ENCODE assay signal across 9 cellular contexts in the genomic region with DNA sequence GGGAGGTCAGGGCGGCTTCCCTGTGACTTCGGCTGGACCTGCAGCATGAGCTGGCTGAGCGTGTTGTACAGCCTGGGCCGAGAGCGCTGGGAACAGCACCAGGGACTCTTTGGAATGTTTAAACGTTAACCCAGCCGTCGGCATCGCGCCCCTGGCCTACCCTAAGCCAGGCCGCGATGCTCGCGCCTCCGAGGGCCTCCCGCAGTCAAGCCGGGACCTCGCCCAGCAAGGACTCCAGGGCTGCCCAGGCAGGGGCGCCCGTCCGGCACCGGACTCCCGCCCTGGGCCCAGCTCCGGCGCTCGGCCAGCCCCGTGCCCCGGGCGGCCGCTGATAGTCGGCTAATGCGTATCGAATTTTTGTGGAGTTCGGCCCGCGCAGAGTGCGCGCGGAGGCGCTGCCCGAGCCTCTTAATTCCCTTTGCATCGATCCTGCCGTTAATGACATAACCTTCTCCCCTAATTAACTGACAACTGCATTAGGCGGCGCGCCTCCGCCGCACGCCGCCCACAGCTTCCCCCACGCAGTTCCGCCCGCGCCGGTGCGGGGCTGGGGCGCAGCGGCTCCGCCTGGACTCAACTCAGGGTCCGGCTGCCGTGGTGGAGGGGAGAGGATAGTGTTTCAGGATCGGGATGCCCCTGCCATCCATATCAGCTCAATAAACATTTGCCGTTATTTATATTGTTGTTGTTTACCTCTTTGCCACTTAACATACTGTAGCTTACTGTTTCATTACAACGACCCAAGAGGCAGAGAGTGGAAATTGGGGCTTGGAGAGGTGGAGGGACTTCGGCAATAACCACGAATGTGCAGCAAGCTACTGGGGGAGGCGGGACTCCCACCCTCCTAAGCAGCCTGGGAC. TPM values are rescaled to one million over a fixed set of nuclear protein-coding genes. Genes with fewer than 3 reads are reported as not detected.
DNase-seq lines count a peak whose midpoint lies in the region; ATAC-seq, FAIRE-seq and TF ChIP-seq lines count a peak whose summit lies in the region.
"Had no signal": no experiment of that assay in that cellular context is flagged by ENCODE, and none has a peak within 500 bp of the region (broad histone marks: within the 10 kb centered on the region; RNA-seq: fewer than 3 reads in every experiment).

No MANE protein-coding gene starts in this region.

- DNase-seq in EL (peak; percentile 45), NOMO-1 treated with DMSO at 0.1 percent for 48 hours (lab: John Stamatoyannopoulos, UW; ENCODE audit: unreplicated experiment) (peak; percentile 51), lung microvascular endothelial cell (ENCODE audit: low read depth in 2 of 2) (peak; percentile 27 to 52), transverse colon (no peak), GM19239 (ENCODE audit: insufficient read length, low spot score) (no peak), SKM-1 (lab: John Stamatoyannopoulos, UW; ENCODE audit: unreplicated experiment) (no peak)

- ATAC-seq in GM19324 (IDR thresholded peaks at IDR 0.05; ENCODE audit: low FRiP score, unreplicated experiment): no peak

- 8 to 9% methylated on average over 65 to 66 of the region's 67 CpGs for WGBS in ectodermal cell, 2 experiments
- WGBS in transverse colon (ENCODE audit: low coverage in 1 of 2), 2 donors: 0 to 8% methylated on average over 10 to 63 of the region's 67 CpGs

- H3K27ac ChIP-seq in ectodermal cell (ENCODE audit: insufficient read depth, low read depth, low read length, poor library complexity, severe bottlenecking): no peak overlapping the region
- H3K27ac ChIP-seq in transverse colon: peak overlapping the region in 2 of 4 donors; percentile 16 to 18

- TF ChIP-seq POLR2A in transverse colon (IDR thresholded peaks at IDR 0.05): no peak

- TF ChIP-seq CTCF in transverse colon (IDR thresholded peaks at IDR 0.05): no peak

- in situ Hi-C loops in transverse colon (cut with MboI; ENCODE audit: low pct_ligation_motif_present in 1 of 4, low pct_unique_long_range_greater_than_20kb in 1 of 4, low sequenced_read_pairs in 3 of 4): no loop called here

- H3K4me1 ChIP-seq in ectodermal cell (ENCODE audit: control insufficient read depth, insufficient read depth, low read length) (peaks cover 28% of the 10 kb centered on the region), transverse colon (peaks cover 0 to 11% (median 8%) of the 10 kb centered on the region in 4 donors)

- FAIRE-seq in GM19239 (lab: Jason Lieb, UNC): no peak

- H3K36me3 ChIP-seq in ectodermal cell (ENCODE audit: control insufficient read depth, insufficient read depth, low read length) (no peaks in the 10 kb centered on the region), transverse colon (no peaks in the 10 kb centered on the region)

- TF ChIP-seq EP300 in transverse colon (IDR thresholded peaks at IDR 0.05; ENCODE audit: low read depth): no peak

- H3K9me3 ChIP-seq in ectodermal cell (ENCODE audit: control insufficient read depth, low read length) (no peaks in the 10 kb centered on the region), transverse colon (no peaks in the 10 kb centered on the region)

- H3K4me3 ChIP-seq in ectodermal cell (ENCODE audit: insufficient read depth, low read depth, low read length): peak overlapping the region; percentile 40
- H3K4me3 ChIP-seq in transverse colon: peak overlapping the region; percentile 22 to 53 (median 37)

- H3K27me3 ChIP-seq in ectodermal cell (ENCODE audit: control insufficient read depth, insufficient read depth, low read length, poor library complexity, severe bottlenecking) (peaks cover 44% of the 10 kb centered on the region), transverse colon (peaks cover 58% of the 10 kb centered on the region)

- intact Hi-C loops in transverse colon (cut with DNase I; ENCODE audit: low total_unique reads): no loop called here

RNA-seq across cellular contexts. Expression of a gene that starts 28.8 kb away (rescaled TPM):
- 62.8 TPM for polyA plus RNA-seq in ectodermal cell (2013, experiment 1 of 4)
- 65.6 TPM for polyA plus RNA-seq in ectodermal cell (2013, experiment 2 of 4)
- 46.4 TPM for polyA plus RNA-seq in ectodermal cell (2013, experiment 3 of 4)
- 51.6 TPM for polyA plus RNA-seq in ectodermal cell (2013, experiment 4 of 4)
- total RNA-seq in lung microvascular endothelial cell: 22.7 and 28.4 TPM in 2 replicates
- total RNA-seq in transverse colon: 10 to 100 TPM in 3 of 4 donors, 1 to 10 TPM in 1; 2.6 to 90.9 (median 12.8) TPM

RNA-seq across cellular contexts. Expression of a gene that starts 32.5 kb away (rescaled TPM):
- 1.1 TPM for polyA plus RNA-seq in ectodermal cell (2013, experiment 1 of 4)
- 1.2 TPM for polyA plus RNA-seq in ectodermal cell (2013, experiment 2 of 4)
- polyA plus RNA-seq in ectodermal cell (2013, experiment 3 of 4): 1.4 TPM
- 1.9 TPM for polyA plus RNA-seq in ectodermal cell (2013, experiment 4 of 4)
- not detected in 2 replicates for total RNA-seq in lung microvascular endothelial cell
- 1 to 10 TPM in 1 of 4 donors, under 1 TPM in 2, not detected in 1; 0.48 to 3.4 (median 0.55) TPM for total RNA-seq in transverse colon
- total RNA-seq: LHCN-M2 had no signal

Comparison
In these comparisons a context has a peak if more than half of its experiments do, and no peak if none do; other contexts are left out.
1. DNase-seq: peak in EL (single experiment), NOMO-1 treated with DMSO at 0.1 percent for 48 hours (single experiment) and lung microvascular endothelial cell (2 of 2); none in transverse colon (single experiment), GM19239 (single experiment) and SKM-1 (single experiment).